Comparison of ENCODE assay signal across 14 cellular contexts in the genomic region with DNA sequence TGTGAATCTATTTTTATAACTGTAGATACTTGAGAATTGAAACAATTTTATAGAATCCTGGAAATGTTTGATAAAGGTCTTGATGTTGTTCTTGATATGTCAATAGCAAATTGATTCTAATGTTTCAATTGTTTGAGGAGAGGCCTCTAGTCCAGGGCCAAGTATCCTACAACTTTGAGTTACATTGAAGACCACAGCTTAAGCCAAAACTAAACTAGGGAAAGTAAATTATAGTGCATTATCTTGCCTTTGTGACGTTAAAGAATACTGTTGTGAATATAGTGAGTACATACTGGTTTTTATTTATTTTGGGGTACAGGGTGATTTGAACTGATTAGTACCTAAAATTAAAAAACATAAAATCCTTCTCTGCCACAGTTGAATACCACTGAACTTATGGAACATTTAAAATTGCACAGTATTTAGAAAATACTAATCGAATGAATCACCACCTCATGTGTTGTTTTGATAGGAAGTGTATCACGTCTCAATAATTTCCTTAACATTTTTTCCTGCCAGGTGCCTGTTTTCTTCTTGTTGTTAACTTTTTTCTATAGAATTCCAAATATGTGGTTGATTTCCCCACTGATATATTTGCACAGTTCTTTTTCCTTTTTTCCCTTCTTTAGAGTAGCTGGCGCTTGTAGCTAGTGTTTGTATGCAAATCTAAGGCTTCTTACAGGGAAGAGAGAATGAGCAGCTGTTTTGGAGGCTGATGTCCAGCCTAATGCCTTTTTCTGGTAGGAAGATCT. TPM values are rescaled to one million over a fixed set of nuclear protein-coding genes. Genes with fewer than 3 reads are reported as not detected.
DNase-seq lines count a peak whose midpoint lies in the region; ATAC-seq and TF ChIP-seq lines count a peak whose summit lies in the region.
"Had no signal": no experiment of that assay in that cellular context is flagged by ENCODE, and none has a peak within 500 bp of the region (broad histone marks: within the 10 kb centered on the region; RNA-seq: fewer than 3 reads in every experiment).

No MANE protein-coding gene starts in this region.

- H3K36me3 Mint-ChIP-seq in osteocyte (ENCODE audit: unreplicated experiment): peaks cover 11% of the 10 kb centered on the region
- H3K36me3 Mint-ChIP-seq: CD8-positive, alpha-beta T cell; naive thymus-derived CD8-positive, alpha-beta T cell; T-cell had no signal

- H3K27ac Mint-ChIP-seq in osteocyte (ENCODE audit: unreplicated experiment): peak overlapping the region; percentile 86
- no peak overlapping the region for H3K27ac Mint-ChIP-seq in stimulated activated naive CD8-positive, alpha-beta T cell treated with anti-CD3 and anti-CD28 coated beads, Interleukin-15, amount 100 ng/mL, for 72 hours
- H3K27ac Mint-ChIP-seq: activated naive CD8-positive, alpha-beta T cell treated with anti-CD3 and anti-CD28 coated beads, Interleukin-2, amount 50 U/mL, for 24 hours; CD8-positive, alpha-beta T cell; naive thymus-derived CD8-positive, alpha-beta T cell; T-cell had no signal

- peak overlapping the region; percentile 71 for H3K4me2 ChIP-seq in GM23248 (ENCODE audit: unreplicated experiment)

- no peaks in the 10 kb centered on the region for H3K9me2 ChIP-seq in GM23248 (ENCODE audit: insufficient read depth)

- H3K9me3 ChIP-seq in GM23248 (ENCODE audit: low read depth): no peaks in the 10 kb centered on the region
- H3K9me3 ChIP-seq in SJCRH30 (replicated peaks): no peaks in the 10 kb centered on the region
- H3K9me3 ChIP-seq in ovary: no peaks in the 10 kb centered on the region

- peaks cover 81% of the 10 kb centered on the region for H3K79me2 ChIP-seq in GM23248 (ENCODE audit: insufficient read depth)

- ATAC-seq in stimulated activated naive CD8-positive, alpha-beta T cell treated with anti-CD3 and anti-CD28 coated beads, Interleukin-15, amount 100 ng/mL, for 72 hours: no peak
- ATAC-seq: activated naive CD8-positive, alpha-beta T cell treated with anti-CD3 and anti-CD28 coated beads, Interleukin-2, amount 50 U/mL, for 24 hours; CD8-positive, alpha-beta T cell; naive thymus-derived CD8-positive, alpha-beta T cell; T-cell had no signal

- DNase-seq in GM23248: peak; percentile 60
- DNase-seq in SJCRH30: peak; percentile 18 to 53
- DNase-seq in epithelial cell of esophagus (ENCODE audit: low read depth): peak; percentile 71
- DNase-seq in osteocyte (ENCODE audit: extremely low spot score, unreplicated experiment): no peak
- DNase-seq in NCI-H510A treated with DMSO at 0.1 percent for 48 hours (lab: John Stamatoyannopoulos, UW): no peak
- no peak for DNase-seq in ovary
- DNase-seq in stimulated activated naive CD8-positive, alpha-beta T cell treated with anti-CD3 and anti-CD28 coated beads, Interleukin-15, amount 100 ng/mL, for 72 hours: no peak
- DNase-seq in stimulated activated CD4-positive, alpha-beta T cell treated with anti-CD3 and anti-CD28 coated beads, Interleukin-4, amount 100 ng/mL, for 4 hours: no peak
- DNase-seq: activated naive CD8-positive, alpha-beta T cell treated with anti-CD3 and anti-CD28 coated beads, Interleukin-2, amount 50 U/mL, for 24 hours; CD8-positive, alpha-beta T cell; naive thymus-derived CD8-positive, alpha-beta T cell; NCI-H1048; NCI-H748 treated with DMSO at 0.1 percent for 48 hours; T-cell had no signal

- TF ChIP-seq CTCF in epithelial cell of esophagus (IDR thresholded peaks at IDR 0.05; ENCODE audit: insufficient read depth, low read depth, low read length, missing control alignments) (no peak), osteocyte (IDR thresholded peaks at IDR 0.05) (no peak), ovary (IDR thresholded peaks at IDR 0.05) (no peak)

- H3F3A ChIP-seq in GM23248 (ENCODE audit: insufficient read depth): peaks cover 8% of the 10 kb centered on the region

- H2AFZ ChIP-seq in GM23248: 0 out of 2 replicates have a peak overlapping the region, but pooled peaks have one; percentile 19

- H3K9me3 Mint-ChIP-seq in osteocyte (ENCODE audit: unreplicated experiment): no peaks in the 10 kb centered on the region
- no peaks in the 10 kb centered on the region for H3K9me3 Mint-ChIP-seq in stimulated activated naive CD8-positive, alpha-beta T cell treated with anti-CD3 and anti-CD28 coated beads, Interleukin-15, amount 100 ng/mL, for 72 hours
- H3K9me3 Mint-ChIP-seq: activated naive CD8-positive, alpha-beta T cell treated with anti-CD3 and anti-CD28 coated beads, Interleukin-2, amount 50 U/mL, for 24 hours; CD8-positive, alpha-beta T cell; naive thymus-derived CD8-positive, alpha-beta T cell; T-cell had no signal

- H3K36me3 ChIP-seq in GM23248 (ENCODE audit: low read depth) (no peaks in the 10 kb centered on the region), SJCRH30 (no peaks in the 10 kb centered on the region), ovary (no peaks in the 10 kb centered on the region)

- 37 to 45% methylated on average over 4 of the region's 4 CpGs for whole genome bisulfite sequencing in GM23248 (ENCODE audit: low coverage in 1 of 2, low lambda C conversion rate in 2 of 2, missing lambda C conversion rate in 2 of 2), 2 experiments
- WGBS in ovary, 3 donors: 20 to 37% (median 24%) methylated on average over 4 of the region's 4 CpGs

- peaks cover 38% of the 10 kb centered on the region for H3K4me1 ChIP-seq in GM23248 (ENCODE audit: insufficient read depth)
- H3K4me1 ChIP-seq in SJCRH30: peaks cover 34% of the 10 kb centered on the region
- peaks cover 7% of the 10 kb centered on the region for H3K4me1 ChIP-seq in ovary (ENCODE audit: insufficient read depth)

- in situ Hi-C loops in GM23248 (cut with MboI): no loop called here

- intact Hi-C loops in ovary (cut with DNase I): no loop called here

- no peak for TF ChIP-seq EP300 in ovary (IDR thresholded peaks at IDR 0.05)

- H3K27ac ChIP-seq in GM23248: peak overlapping the region; percentile 47
- H3K27ac ChIP-seq in SJCRH30: peak overlapping the region; percentile 36
- peak overlapping the region in 1 of 2 donors; percentile 24 for H3K27ac ChIP-seq in ovary

- H3K27me3 ChIP-seq in GM23248 (replicated peaks; ENCODE audit: insufficient read depth) (no peaks in the 10 kb centered on the region), SJCRH30 (no peaks in the 10 kb centered on the region), ovary (no peaks in the 10 kb centered on the region)

- no peaks in the 10 kb centered on the region for H3K27me3 Mint-ChIP-seq in osteocyte (ENCODE audit: unreplicated experiment)
- peaks cover 20% of the 10 kb centered on the region for H3K27me3 Mint-ChIP-seq in stimulated activated naive CD8-positive, alpha-beta T cell treated with anti-CD3 and anti-CD28 coated beads, Interleukin-15, amount 100 ng/mL, for 72 hours

- H3K4me3 Mint-ChIP-seq in osteocyte (ENCODE audit: unreplicated experiment): peak overlapping the region; percentile 42
- no peak overlapping the region for H3K4me3 Mint-ChIP-seq in stimulated activated naive CD8-positive, alpha-beta T cell treated with anti-CD3 and anti-CD28 coated beads, Interleukin-15, amount 100 ng/mL, for 72 hours
- H3K4me3 Mint-ChIP-seq: activated naive CD8-positive, alpha-beta T cell treated with anti-CD3 and anti-CD28 coated beads, Interleukin-2, amount 50 U/mL, for 24 hours; CD8-positive, alpha-beta T cell; naive thymus-derived CD8-positive, alpha-beta T cell; T-cell had no signal

- H3K4me3 ChIP-seq in GM23248: peak overlapping the region; percentile 53
- peak overlapping the region; percentile 24 for H3K4me3 ChIP-seq in SJCRH30
- no peak overlapping the region for H3K4me3 ChIP-seq in epithelial cell of esophagus (ENCODE audit: low read length)
- H3K4me3 ChIP-seq in ovary: no peak overlapping the region

- H4K20me1 ChIP-seq in GM23248 (ENCODE audit: insufficient read depth): no peaks in the 10 kb centered on the region

- TF ChIP-seq POLR2A in ovary (IDR thresholded peaks at IDR 0.05): no peak

- H3K9ac ChIP-seq in GM23248: no peak overlapping the region

- peaks cover 72% of the 10 kb centered on the region for H3K4me1 Mint-ChIP-seq in osteocyte (ENCODE audit: unreplicated experiment)
- H3K4me1 Mint-ChIP-seq in stimulated activated naive CD8-positive, alpha-beta T cell treated with anti-CD3 and anti-CD28 coated beads, Interleukin-15, amount 100 ng/mL, for 72 hours: no peaks in the 10 kb centered on the region
- H3K4me1 Mint-ChIP-seq: activated naive CD8-positive, alpha-beta T cell treated with anti-CD3 and anti-CD28 coated beads, Interleukin-2, amount 50 U/mL, for 24 hours; naive thymus-derived CD8-positive, alpha-beta T cell; T-cell had no signal

RNA-seq across cellular contexts. Expression of a gene that starts 12.5 kb away (rescaled TPM):
- total RNA-seq in GM23248 (2014; rRNA removed; shearing (Covaris generic)): 8.9 and 9.6 TPM in 2 replicates
- 4.6 and 5.0 TPM in 2 replicates for polyA plus RNA-seq in GM23248 (2016; fragmentation: Nextera tagmentation; extraction: Ambion mirVana)
- total RNA-seq in SJCRH30 (2014; rRNA removed; shearing (Covaris generic)): 5.2 and 5.8 TPM in 2 replicates
- 44.9 and 45.3 TPM in 2 replicates for total RNA-seq in osteocyte
- total RNA-seq in ovary: 10 to 100 TPM; 29.4 to 75.6 (median 36.6) TPM
- polyA plus RNA-seq in ovary: 10 to 100 TPM; 21.5 to 34.0 TPM
- total RNA-seq: CD8-positive, alpha-beta T cell had no signal
- polyA plus RNA-seq: naive thymus-derived CD8-positive, alpha-beta T cell had no signal

Comparison
In these comparisons a context has a peak if more than half of its experiments do, and no peak if none do; other contexts are left out.
1. DNase-seq: peak in GM23248 (single experiment), SJCRH30 (2 of 2) and epithelial cell of esophagus (single experiment); none in osteocyte (single experiment), NCI-H510A treated with DMSO at 0.1 percent for 48 hours (single experiment), ovary (0 of 5), stimulated activated naive CD8-positive, alpha-beta T cell treated with anti-CD3 and anti-CD28 coated beads, Interleukin-15, amount 100 ng/mL, for 72 hours (0 of 2) and stimulated activated CD4-positive, alpha-beta T cell treated with anti-CD3 and anti-CD28 coated beads, Interleukin-4, amount 100 ng/mL, for 4 hours (0 of 2).
2. H3K4me3 ChIP-seq: peak in GM23248 (single experiment) and SJCRH30 (single experiment); none in epithelial cell of esophagus (single experiment) and ovary (single experiment).